ENCODE assay signal across 8 cellular contexts in the genomic region with DNA sequence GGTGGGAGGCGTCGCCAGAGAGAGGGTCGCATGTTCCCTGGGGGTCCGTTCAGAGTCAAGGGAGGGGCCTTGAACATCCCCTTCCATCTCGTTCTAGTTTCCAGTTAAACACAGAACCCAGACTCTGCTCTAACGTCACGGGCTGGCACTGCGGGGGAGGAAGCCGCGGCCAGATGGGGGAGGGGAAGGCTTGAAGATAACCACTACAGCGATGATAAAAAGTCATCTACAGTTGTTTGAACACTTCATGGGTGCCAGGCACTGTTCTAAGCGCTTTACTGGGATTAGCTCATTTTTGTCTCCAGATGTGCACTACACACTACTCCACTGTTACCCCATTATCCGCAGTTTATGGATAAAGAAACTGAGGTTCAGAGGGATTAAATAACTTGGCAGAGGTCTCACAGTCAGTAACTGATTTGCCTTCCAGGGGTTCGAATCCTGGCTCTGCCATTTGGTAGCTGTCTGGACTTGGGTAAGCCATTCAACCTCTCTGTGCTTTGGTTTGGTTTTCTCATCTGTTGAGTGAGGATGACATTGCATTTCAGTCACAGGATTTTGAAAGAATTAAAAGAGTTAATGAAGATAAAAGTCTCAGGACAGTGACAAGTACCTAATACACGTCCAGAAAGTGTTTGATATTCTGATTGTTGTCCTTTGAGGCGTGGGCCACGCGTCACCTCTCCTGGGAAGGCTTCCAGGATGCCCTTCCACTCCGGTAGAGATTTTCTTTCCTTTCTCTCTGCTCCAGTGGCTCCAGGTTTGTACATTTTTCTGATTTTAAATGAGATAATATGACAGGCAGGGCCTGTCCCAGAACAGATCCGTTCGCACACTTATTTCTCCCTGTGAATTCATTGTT. TPM values are rescaled to one million over a fixed set of nuclear protein-coding genes. Genes with fewer than 3 reads are reported as not detected.
A peak's percentile ranks its signal among the peaks of the same experiment; 100 is the strongest.
DNase-seq lines count a peak whose midpoint lies in the region; ATAC-seq and TF ChIP-seq lines count a peak whose summit lies in the region.

No MANE protein-coding gene starts in this region.

- H3K4me1 ChIP-seq in DOHH2 (ENCODE audit: control insufficient read depth, low read length) (peaks cover 59% of the 10 kb centered on the region), OCI-LY7 (ENCODE audit: insufficient read depth, low read length, poor library complexity, severe bottlenecking) (peaks cover 68% of the 10 kb centered on the region)

- no peaks in the 10 kb centered on the region for H3K36me3 Mint-ChIP-seq in stimulated activated effector memory CD8-positive, alpha-beta T cell treated with anti-CD3 and anti-CD28 coated beads, Interleukin-12 subunit alpha, Interleukin-12 subunit beta, amount 100 ng/mL, for 72 hours

- no peak for TF ChIP-seq CTCF in DOHH2 (IDR thresholded peaks at IDR 0.05; ENCODE audit: low read depth, low read length, poor library complexity, severe bottlenecking)
- no peak for TF ChIP-seq CTCF in OCI-LY7 (conservative IDR thresholded peaks at IDR 0.05; ENCODE audit: low read length)

- peaks cover 23% of the 10 kb centered on the region for H3K4me1 Mint-ChIP-seq in stimulated activated effector memory CD8-positive, alpha-beta T cell treated with anti-CD3 and anti-CD28 coated beads, Interleukin-12 subunit alpha, Interleukin-12 subunit beta, amount 100 ng/mL, for 72 hours

- POLR2A ChIA-PET in OCI-LY7 (lab: Charles Lee) = interaction anchor here (0.6 to 3.6 kb wide), 5 partner anchors 16 to 137 kb away, joined by 3 to 33 read pairs (median 3); no protein-coding TSS in a partner anchor

- no TSS peak for BruUV-seq in OCI-LY7 (replicated peaks; lab: Mats Ljungman, UMichigan)

- H3K9me3 ChIP-seq in DOHH2 (ENCODE audit: control insufficient read depth, insufficient read depth, low read length) (no peaks in the 10 kb centered on the region), OCI-LY7 (ENCODE audit: low read length) (no peaks in the 10 kb centered on the region)

- H3K79me2 ChIP-seq in DOHH2 (ENCODE audit: control insufficient read depth, low read length) (peaks cover 35% of the 10 kb centered on the region), OCI-LY7 (ENCODE audit: insufficient read depth, low read depth, low read length) (peaks cover 41% of the 10 kb centered on the region)

- intact Hi-C loops in OCI-LY7 (cut with micrococcal nuclease; ENCODE audit: unreplicated experiment) = no loop called here

- H3K4me3 Mint-ChIP-seq in stimulated activated effector memory CD8-positive, alpha-beta T cell treated with anti-CD3 and anti-CD28 coated beads, Interleukin-12 subunit alpha, Interleukin-12 subunit beta, amount 100 ng/mL, for 72 hours = peak overlapping the region; percentile 82

- H3K4me3 ChIP-seq in DOHH2 (ENCODE audit: low read length) = peak overlapping the region; percentile 72
- peak overlapping the region; percentile 90 for H3K4me3 ChIP-seq in OCI-LY7 (ENCODE audit: low read depth, low read length, poor library complexity, severe bottlenecking)

- H3K9me2 ChIP-seq in DOHH2 (replicated peaks; ENCODE audit: control insufficient read depth, low read length) (no peaks in the 10 kb centered on the region), OCI-LY7 (ENCODE audit: insufficient read depth, low read length) (no peaks in the 10 kb centered on the region)

- H3K4me2 ChIP-seq in DOHH2 (ENCODE audit: low read length) (peak overlapping the region; percentile 94), OCI-LY7 (ENCODE audit: low read length) (peak overlapping the region; percentile 65)

- DNase-seq in OCI-LY7 (ENCODE audit: low spot score) = peak; percentile 67
- DNase-seq in activated gamma-delta T cell treated with anti-CD3 and anti-CD28 coated beads, Interleukin-2, amount 50 U/mL, for 16 hours (ENCODE audit: low read depth) = peak; percentile 27
- peak; percentile 35 to 65 for DNase-seq in stimulated activated effector memory CD8-positive, alpha-beta T cell treated with anti-CD3 and anti-CD28 coated beads, Interleukin-12 subunit alpha, Interleukin-12 subunit beta, amount 100 ng/mL, for 72 hours (ENCODE audit: low spot score in 2 of 2)

- H3K36me3 ChIP-seq in DOHH2 (ENCODE audit: control insufficient read depth, low read length) (peaks cover 3% of the 10 kb centered on the region; the same call in 1 of the 2 replicates), OCI-LY7 (ENCODE audit: insufficient read depth, low read length) (peaks cover 34% of the 10 kb centered on the region)

- H3K9me3 Mint-ChIP-seq in stimulated activated effector memory CD8-positive, alpha-beta T cell treated with anti-CD3 and anti-CD28 coated beads, Interleukin-12 subunit alpha, Interleukin-12 subunit beta, amount 100 ng/mL, for 72 hours = no peaks in the 10 kb centered on the region

- H3K27me3 ChIP-seq in DOHH2 (ENCODE audit: control insufficient read depth, low read length) (no peaks in the 10 kb centered on the region), layer of hippocampus (ENCODE audit: control insufficient read depth, insufficient read depth, low read length) (peaks cover 3% of the 10 kb centered on the region)

- peak overlapping the region; percentile 87 for H3K27ac Mint-ChIP-seq in stimulated activated effector memory CD8-positive, alpha-beta T cell treated with anti-CD3 and anti-CD28 coated beads, Interleukin-12 subunit alpha, Interleukin-12 subunit beta, amount 100 ng/mL, for 72 hours

- H3K27ac ChIP-seq in DOHH2 (ENCODE audit: low read depth, low read length) (peak overlapping the region; percentile 51), OCI-LY7 (ENCODE audit: low read depth, low read length, poor library complexity, severe bottlenecking) (peak overlapping the region; percentile 63), layer of hippocampus (ENCODE audit: low read depth, low read length) (peak overlapping the region; percentile 77)

- peaks cover 13% of the 10 kb centered on the region for H3F3A ChIP-seq in DOHH2 (ENCODE audit: control insufficient read depth, insufficient read depth)

- peak; percentile 79 for ATAC-seq in stimulated activated effector memory CD8-positive, alpha-beta T cell treated with anti-CD3 and anti-CD28 coated beads, Interleukin-12 subunit alpha, Interleukin-12 subunit beta, amount 100 ng/mL, for 72 hours
- ATAC-seq in GM19455 (IDR thresholded peaks at IDR 0.05; ENCODE audit: unreplicated experiment) (no peak), GM19324 (IDR thresholded peaks at IDR 0.05; ENCODE audit: low FRiP score, unreplicated experiment) (no peak), GM21515 (IDR thresholded peaks at IDR 0.05; ENCODE audit: unreplicated experiment) (no peak)

- peak overlapping the region; percentile 44; the same call in 1 of the 2 replicates for H2AFZ ChIP-seq in OCI-LY7 (ENCODE audit: low read length)

- CTCF ChIA-PET in OCI-LY7 (lab: Charles Lee; ENCODE audit: unreplicated experiment) = interaction anchor here (0.8 to 4.4 kb wide), 2 partner anchors 16 to 138 kb away, joined by 3 to 24 read pairs; no protein-coding TSS in a partner anchor

- H4K20me1 ChIP-seq in DOHH2 (ENCODE audit: control insufficient read depth, insufficient read depth, low read depth, low read length) = no peaks in the 10 kb centered on the region
- H4K20me1 ChIP-seq in OCI-LY7 (ENCODE audit: insufficient read depth, low read length) = 0 out of 2 replicates have a peak, but pooled peaks cover 6% of the 10 kb centered on the region

RNA-seq across cellular contexts. Expression of gene RASAL1, which starts 0.8 kb away (rescaled TPM):
- 69.1 and 89.1 TPM in 2 replicates for total RNA-seq in OCI-LY7 (2014; rRNA removed; shearing (Covaris generic))
- total RNA-seq in OCI-LY7 (2022) = 67.5 and 74.4 TPM in 2 replicates

RNA-seq across cellular contexts. Expression of gene CFAP73, which starts 13.2 kb away (rescaled TPM):
- 14.0 and 26.9 TPM in 2 replicates for total RNA-seq in OCI-LY7 (2014; rRNA removed; shearing (Covaris generic))
- total RNA-seq in OCI-LY7 (2022) = 37.4 and 39.2 TPM in 2 replicates

RNA-seq across cellular contexts. Expression of gene DDX54, which starts 48.9 kb away (rescaled TPM):
- 86.0 and 87.2 TPM in 2 replicates for total RNA-seq in OCI-LY7 (2014; rRNA removed; shearing (Covaris generic))
- 145 and 150 TPM in 2 replicates for total RNA-seq in OCI-LY7 (2022)

RNA-seq across cellular contexts. Expression of gene RITA1, which starts 49.2 kb away (rescaled TPM):
- total RNA-seq in OCI-LY7 (2014; rRNA removed; shearing (Covaris generic)) = 72.5 and 90.8 TPM in 2 replicates
- 59.5 and 68.6 TPM in 2 replicates for total RNA-seq in OCI-LY7 (2022)
